ENCODE assay signal across 8 cellular contexts in genomic region chr9:4740623-4741364, GRCh38. TPM values are rescaled to one million over a fixed set of nuclear protein-coding genes. Genes with fewer than 3 reads are reported as not detected.
A peak's percentile ranks its signal among the peaks of the same experiment; 100 is the strongest.
DNase-seq lines count a peak whose midpoint lies in the region; ATAC-seq lines count a peak whose summit lies in the region.

TSS of gene AK3 (minus strand) at chr9:4741202. CDS start at chr9:4741087, 115 bp downstream.

- ATAC-seq in GM19324 (IDR thresholded peaks at IDR 0.05; ENCODE audit: low FRiP score, unreplicated experiment) (peak; percentile 92), HG03457 (IDR thresholded peaks at IDR 0.05; ENCODE audit: unreplicated experiment) (peak; percentile 85)

- peak; percentile 87 for DNase-seq in CD1c-positive myeloid dendritic cell (ENCODE audit: extremely low spot score)
- DNase-seq in NCI-H82 (lab: John Stamatoyannopoulos, UW) = peak; percentile 86
- DNase-seq in activated CD8-positive, alpha-beta memory T cell treated with anti-CD3 and anti-CD28 coated beads for 1 hour (ENCODE audit: extremely low read depth in 1 of 2, low read depth in 1 of 2) = peak; percentile 64 to 78
- peak; percentile 81 for DNase-seq in effector CD4-positive, alpha-beta T cell
- DNase-seq in lung microvascular endothelial cell (ENCODE audit: low read depth in 2 of 2) = peak; percentile 87 to 93
- peak; percentile 62 to 81 (median 71) for DNase-seq in stimulated activated CD4-positive, alpha-beta T cell treated with anti-CD3 and anti-CD28 coated beads, TNF-alpha, amount 100 ng/mL, for 48 hours (ENCODE audit: low read depth in 3 of 3)

RNA-seq across cellular contexts. Expression of gene AK3, which starts in this region (rescaled TPM):
- total RNA-seq in lung microvascular endothelial cell = 43.7 and 44.2 TPM in 2 replicates

Comparison
In these comparisons a context has a peak if more than half of its experiments do, and no peak if none do; other contexts are left out.
1. Peak in every context shown above with its lines: DNase-seq and ATAC-seq.